ENCODE assay signal across 15 cellular contexts in genomic region chr9:104981543-104982129, GRCh38. TPM values are rescaled to one million over a fixed set of nuclear protein-coding genes. Genes with fewer than 3 reads are reported as not detected.
DNase-seq lines count a peak whose midpoint lies in the region; TF ChIP-seq lines count a peak whose summit lies in the region.
"Had no signal": no experiment of that assay in that cellular context is flagged by ENCODE, and none has a peak within 500 bp of the region (broad histone marks: within the 10 kb centered on the region; RNA-seq: fewer than 3 reads in every experiment).

No MANE protein-coding gene starts in this region.

- H3K27me3 ChIP-seq in OCI-LY1 (ENCODE audit: insufficient read depth, low read length) (no peaks in the 10 kb centered on the region), MG63 (no peaks in the 10 kb centered on the region)

- no peaks in the 10 kb centered on the region for H3K9me3 Mint-ChIP-seq in activated naive CD4-positive, alpha-beta T cell treated with anti-CD3 and anti-CD28 coated beads for 36 hours
- H3K9me3 Mint-ChIP-seq: CD14-positive monocyte; CD4-positive, alpha-beta T cell; CD8-positive, alpha-beta memory T cell had no signal

- H3K9me3 ChIP-seq in HEK293 (ENCODE audit: control insufficient read depth, insufficient read depth, low read depth, low read length) (no peaks in the 10 kb centered on the region), OCI-LY1 (ENCODE audit: low read length) (no peaks in the 10 kb centered on the region), MG63 (no peaks in the 10 kb centered on the region)

- H3K9ac ChIP-seq in OCI-LY1 (ENCODE audit: low read length), result no peak overlapping the region
- H3K9ac ChIP-seq: GM23248 had no signal

- no peak overlapping the region for H2AFZ ChIP-seq in OCI-LY1 (ENCODE audit: low read length)
- H2AFZ ChIP-seq: GM23248 had no signal

- no peak overlapping the region for H3K4me3 Mint-ChIP-seq in activated naive CD4-positive, alpha-beta T cell treated with anti-CD3 and anti-CD28 coated beads for 36 hours
- H3K4me3 Mint-ChIP-seq: CD14-positive monocyte; CD4-positive, alpha-beta T cell; CD8-positive, alpha-beta memory T cell had no signal

- H3K9me2 ChIP-seq in OCI-LY1 (ENCODE audit: low read depth, low read length), result no peaks in the 10 kb centered on the region

- no peak for DNase-seq in activated naive CD4-positive, alpha-beta T cell treated with anti-CD3 and anti-CD28 coated beads for 36 hours
- DNase-seq in activated naive CD4-positive, alpha-beta T cell treated with Interleukin-2 at 50 U/mL for 16 hours, result no peak
- DNase-seq in MG63, result no peak
- DNase-seq in effector CD4-positive, alpha-beta T cell, result no peak
- no peak for DNase-seq in activated gamma-delta T cell treated with Interleukin-2 at 50 U/mL for 16 hours
- DNase-seq: CD4-positive, alpha-beta T cell; CD8-positive, alpha-beta memory T cell; DMS 273 treated with DMSO at 0.1 percent for 48 hours; DND-41; GM23248; H7; HCEC 1CT had no signal

- no peak overlapping the region for H3K27ac ChIP-seq in HEK293 (ENCODE audit: extremely low read depth, low read depth, low read length)
- peak overlapping the region; percentile 57 for H3K27ac ChIP-seq in OCI-LY1 (ENCODE audit: low read depth, low read length, poor library complexity, severe bottlenecking)
- H3K27ac ChIP-seq: GM23248 had no signal

- H3K36me3 ChIP-seq in HEK293 (ENCODE audit: control insufficient read depth in 2 of 2, insufficient read depth in 1 of 2, low read length in 2 of 2), result no peaks in the 10 kb centered on the region
- H3K36me3 ChIP-seq in OCI-LY1 (ENCODE audit: insufficient read depth, low read length), result no peaks in the 10 kb centered on the region
- no peaks in the 10 kb centered on the region for H3K36me3 ChIP-seq in MG63

- H3K4me3 ChIP-seq in HEK293 (ENCODE audit: low read depth, low read length) (no peak overlapping the region), OCI-LY1 (ENCODE audit: low read depth, low read length, poor library complexity, severe bottlenecking) (no peak overlapping the region), MG63 (no peak overlapping the region)
- H3K4me3 ChIP-seq: GM23248 had no signal

- H3K36me3 Mint-ChIP-seq in activated naive CD4-positive, alpha-beta T cell treated with anti-CD3 and anti-CD28 coated beads for 36 hours (ENCODE audit: low read depth), result peaks cover 2% of the 10 kb centered on the region
- H3K36me3 Mint-ChIP-seq: CD14-positive monocyte; CD8-positive, alpha-beta memory T cell had no signal

- no peaks in the 10 kb centered on the region for H3K79me2 ChIP-seq in OCI-LY1 (ENCODE audit: insufficient read depth, low read length)

- intact Hi-C loops in activated naive CD4-positive, alpha-beta T cell treated with anti-CD3 and anti-CD28 coated beads for 36 hours (cut with micrococcal nuclease), result no loop called here

- H3K4me1 ChIP-seq in HEK293 (ENCODE audit: control insufficient read depth, insufficient read depth, low read length), result no peaks in the 10 kb centered on the region
- H3K4me1 ChIP-seq in OCI-LY1 (ENCODE audit: insufficient read depth, low read length, severe bottlenecking), result peaks cover 46% of the 10 kb centered on the region

- H3K4me1 Mint-ChIP-seq in activated naive CD4-positive, alpha-beta T cell treated with anti-CD3 and anti-CD28 coated beads for 36 hours (ENCODE audit: low read depth), result peaks cover 61% of the 10 kb centered on the region

- peak overlapping the region; percentile 9 for H3K27ac Mint-ChIP-seq in activated naive CD4-positive, alpha-beta T cell treated with anti-CD3 and anti-CD28 coated beads for 36 hours
- H3K27ac Mint-ChIP-seq: CD4-positive, alpha-beta T cell; CD8-positive, alpha-beta memory T cell had no signal

- no peaks in the 10 kb centered on the region for H3K27me3 Mint-ChIP-seq in activated naive CD4-positive, alpha-beta T cell treated with anti-CD3 and anti-CD28 coated beads for 36 hours (ENCODE audit: low read depth)

- TF ChIP-seq CTCF in HEK293 (tag by site-specific recombination; IDR thresholded peaks at IDR 0.05), result no peak
- TF ChIP-seq CTCF in OCI-LY1 (IDR thresholded peaks at IDR 0.05; ENCODE audit: low read length), result no peak

- CTCF ChIA-PET in activated naive CD4-positive, alpha-beta T cell treated with anti-CD3 and anti-CD28 coated beads for 36 hours (lab: Charles Lee), result interaction anchor here (0.6 to 1.7 kb wide), 4 partner anchors 20 to 160 kb away, joined by 3 to 9 read pairs (median 4); no protein-coding TSS in a partner anchor
- CTCF ChIA-PET in HEK293 (lab: Yijun Ruan, JAX), result interaction anchor here (0.7 kb wide), 1 partner anchor 103 kb away, joined by 3 read pairs; no protein-coding TSS in a partner anchor

- no peak overlapping the region for H3K4me2 ChIP-seq in OCI-LY1 (ENCODE audit: low read length)

- POLR2A ChIA-PET in HEK293 (lab: Yijun Ruan, JAX), result interaction anchor here (0.7 kb wide), 1 partner anchor 10 kb away, joined by 3 read pairs; no protein-coding TSS in a partner anchor

- no peaks in the 10 kb centered on the region for H3F3A ChIP-seq in OCI-LY1 (ENCODE audit: insufficient read depth, low read length)

- H4K20me1 ChIP-seq in OCI-LY1 (ENCODE audit: insufficient read depth, low read length), result no peaks in the 10 kb centered on the region

TF ChIP-seq in HEK293, 187 proteins besides CTCF, POLR2A, EP300 and RAD21:
- TF ChIP-seq ZNF121 (tag by site-specific recombination; IDR thresholded peaks at IDR 0.05) (no peak), ZNF16 (tag by site-specific recombination; IDR thresholded peaks at IDR 0.05; ENCODE audit: low read depth) (no peak), ZNF580 (tag by site-specific recombination; IDR thresholded peaks at IDR 0.05) (no peak), ZNF501 (tag by site-specific recombination; IDR thresholded peaks at IDR 0.05) (no peak), KLF7 (tag by site-specific recombination; IDR thresholded peaks at IDR 0.05; ENCODE audit: borderline replicate concordance) (no peak), ZNF140 (tag by site-specific recombination; IDR thresholded peaks at IDR 0.05) (no peak), ZNF138 (tag by site-specific recombination; IDR thresholded peaks at IDR 0.05; ENCODE audit: borderline replicate concordance) (no peak), REST (tag by site-specific recombination; IDR thresholded peaks at IDR 0.05) (peak; percentile 58)
- TF ChIP-seq, protein P1, sequence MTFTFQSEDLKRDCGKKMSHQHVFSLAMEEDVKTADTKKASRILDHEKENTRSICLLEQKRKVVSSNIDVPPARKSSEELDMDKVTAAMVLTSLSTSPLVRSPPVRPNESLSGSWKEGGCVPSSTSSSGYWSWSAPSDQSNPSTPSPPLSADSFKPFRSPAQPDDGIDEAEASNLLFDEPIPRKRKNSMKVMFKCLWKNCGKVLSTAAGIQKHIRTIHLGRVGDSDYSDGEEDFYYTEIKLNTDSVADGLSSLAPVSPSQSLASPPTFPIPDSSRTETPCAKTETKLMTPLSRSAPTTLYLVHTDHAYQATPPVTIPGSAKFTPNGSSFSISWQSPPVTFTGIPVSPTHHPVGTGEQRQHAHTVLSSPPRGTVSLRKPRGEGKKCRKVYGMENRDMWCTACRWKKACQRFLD (tag by site-specific recombination; IDR thresholded peaks at IDR 0.05), result no peak

RNA-seq across cellular contexts. Expression of gene ABCA1, which starts 53.7 kb away (rescaled TPM):
- 10 to 100 TPM; 31.3 to 31.5 TPM for total RNA-seq in activated naive CD4-positive, alpha-beta T cell treated with anti-CD3 and anti-CD28 coated beads for 36 hours
- total RNA-seq in MG63 (2014; rRNA removed; shearing (Covaris generic); ENCODE audit: low replicate concordance), result 2.4 and 2.9 TPM in 2 replicates
